ENCODE assay signal across 1 cellular context in genomic region chr12:9115731-9116689, GRCh38.
A peak's percentile ranks its signal among the peaks of the same experiment; 100 is the strongest.
TF ChIP-seq lines count a peak whose summit lies in the region.

Gene A2M (minus strand): TSS chr12:9115919. CDS start chr12:9115849, 70 bp downstream.

TF ChIP-seq in HepG2, 621 proteins besides CTCF, POLR2A, EP300 and RAD21 (continued from another document and continues in another):
- TF ChIP-seq FOSL2 (CRISPR knock-in tag; IDR thresholded peaks at IDR 0.05), result peak; percentile 63
- 0 out of 2 replicates have a peak, but pooled peaks have one; percentile 29 for TF ChIP-seq MYPOP (CRISPR knock-in tag; IDR thresholded peaks at IDR 0.05)
- no peak for TF ChIP-seq ZNF790 (CRISPR knock-in tag; IDR thresholded peaks at IDR 0.05; ENCODE audit: borderline replicate concordance)
- TF ChIP-seq GATAD2A (CRISPR knock-in tag; IDR thresholded peaks at IDR 0.05), result peak; percentile 91
- TF ChIP-seq IKZF5 (CRISPR knock-in tag; IDR thresholded peaks at IDR 0.05), result peak; percentile 97
- TF ChIP-seq ZNF615 (CRISPR knock-in tag; IDR thresholded peaks at IDR 0.05; ENCODE audit: borderline replicate concordance), result 0 out of 2 replicates have a peak, but pooled peaks have one; percentile 80
- peak; percentile 89 for TF ChIP-seq CREM (IDR thresholded peaks at IDR 0.05)
- no peak for TF ChIP-seq CREM (CRISPR knock-in tag; IDR thresholded peaks at IDR 0.05)
- TF ChIP-seq MAFF (IDR thresholded peaks at IDR 0.05; ENCODE audit: low read depth, low read length), result no peak
- no peak for TF ChIP-seq IKZF4 (CRISPR knock-in tag; IDR thresholded peaks at IDR 0.05; ENCODE audit: borderline replicate concordance, low read depth, not compliant biosample characterization)
- TF ChIP-seq ZFP1 (CRISPR knock-in tag; IDR thresholded peaks at IDR 0.05), result peak; percentile 56; the same call in 1 of the 2 replicates
- TF ChIP-seq ZNF121 (CRISPR knock-in tag; IDR thresholded peaks at IDR 0.05), result peak; percentile 49; the same call in 1 of the 2 replicates
- 0 out of 2 replicates have a peak, but pooled peaks have one; percentile 47 for TF ChIP-seq ZHX1 (CRISPR knock-in tag; IDR thresholded peaks at IDR 0.05; ENCODE audit: low read depth)
- TF ChIP-seq KMT2B (CRISPR knock-in tag; IDR thresholded peaks at IDR 0.05), result peak; percentile 37
- no peak for TF ChIP-seq KDM5B (CRISPR knock-in tag; IDR thresholded peaks at IDR 0.05; ENCODE audit: borderline replicate concordance)
- TF ChIP-seq ZNF589 (CRISPR knock-in tag; conservative IDR thresholded peaks at IDR 0.05), result 0 out of 2 replicates have a peak, but pooled peaks have one; percentile 45
- peak; percentile 61; the same call in 1 of the 2 replicates for TF ChIP-seq ZNF264 (CRISPR knock-in tag; IDR thresholded peaks at IDR 0.05)
- no peak for TF ChIP-seq U2AF1 (optimal IDR thresholded peaks at IDR 0.05; ENCODE audit: low read depth, low read length)
- TF ChIP-seq ZFP41 (CRISPR knock-in tag; IDR thresholded peaks at IDR 0.05; ENCODE audit: borderline replicate concordance), result no peak
- TF ChIP-seq POGZ (CRISPR knock-in tag; IDR thresholded peaks at IDR 0.05), result peak; percentile 73
- no peak for TF ChIP-seq ZNF775 (CRISPR knock-in tag; IDR thresholded peaks at IDR 0.05; ENCODE audit: borderline replicate concordance)
- no peak for TF ChIP-seq MBNL3 (CRISPR knock-in tag; conservative IDR thresholded peaks at IDR 0.05)
- TF ChIP-seq AFF4 (CRISPR knock-in tag; IDR thresholded peaks at IDR 0.05), result peak; percentile 100
- TF ChIP-seq ATF7-NPFF (CRISPR knock-in tag; IDR thresholded peaks at IDR 0.05; ENCODE audit: low read depth), result peak; percentile 60; the same call in 1 of the 2 replicates
- peak; percentile 57; the same call in 1 of the 2 replicates for TF ChIP-seq ZNF816 (CRISPR knock-in tag; IDR thresholded peaks at IDR 0.05; ENCODE audit: borderline replicate concordance)
- TF ChIP-seq RNF219 (CRISPR knock-in tag; IDR thresholded peaks at IDR 0.05), result peak; percentile 24; the same call in 1 of the 2 replicates
- no peak for TF ChIP-seq MEIS1 (CRISPR knock-in tag; IDR thresholded peaks at IDR 0.05; ENCODE audit: borderline replicate concordance)
- TF ChIP-seq MAX (IDR thresholded peaks at IDR 0.05), result no peak; the same call in 1 of the 2 replicates
- peak; percentile 40; the same call in 1 of the 2 replicates for TF ChIP-seq YEATS4 (CRISPR knock-in tag; IDR thresholded peaks at IDR 0.05; ENCODE audit: borderline replicate concordance)
- TF ChIP-seq ATF1 (CRISPR knock-in tag; IDR thresholded peaks at IDR 0.05), result peak; percentile 58; the same call in 1 of the 2 replicates
- no peak for TF ChIP-seq MAFG (CRISPR knock-in tag; IDR thresholded peaks at IDR 0.05)
- peak; percentile 65 for TF ChIP-seq HMG20B (CRISPR knock-in tag; conservative IDR thresholded peaks at IDR 0.05)
- TF ChIP-seq FOXP1 (IDR thresholded peaks at IDR 0.05), result no peak
- peak; percentile 92 for TF ChIP-seq FOXP1 (CRISPR knock-in tag; IDR thresholded peaks at IDR 0.05)
- TF ChIP-seq AHDC1 (CRISPR knock-in tag; IDR thresholded peaks at IDR 0.05; ENCODE audit: borderline replicate concordance), result peak; percentile 80; the same call in 1 of the 2 replicates
- TF ChIP-seq GLI4 (CRISPR knock-in tag; IDR thresholded peaks at IDR 0.05; ENCODE audit: borderline replicate concordance), result no peak
- no peak for TF ChIP-seq ARNT (IDR thresholded peaks at IDR 0.05)
- 0 out of 2 replicates have a peak, but pooled peaks have one; percentile 59 for TF ChIP-seq RELA (CRISPR knock-in tag; IDR thresholded peaks at IDR 0.05)
- TF ChIP-seq GPN1 (CRISPR knock-in tag; IDR thresholded peaks at IDR 0.05; ENCODE audit: borderline replicate concordance), result no peak
- peak; percentile 99 for TF ChIP-seq DRAP1 (CRISPR knock-in tag; IDR thresholded peaks at IDR 0.05)
- no peak for TF ChIP-seq NFIB (CRISPR knock-in tag; IDR thresholded peaks at IDR 0.05; ENCODE audit: borderline replicate concordance)
- peak; percentile 95 for TF ChIP-seq SIN3A (IDR thresholded peaks at IDR 0.05; ENCODE audit: borderline replicate concordance, low read depth, low read length)
- 0 out of 2 replicates have a peak, but pooled peaks have one; percentile 47 for TF ChIP-seq TFDP1 (CRISPR knock-in tag; IDR thresholded peaks at IDR 0.05; ENCODE audit: borderline replicate concordance)
- TF ChIP-seq KDM3A (CRISPR knock-in tag; IDR thresholded peaks at IDR 0.05; ENCODE audit: low read depth), result 0 out of 2 replicates have a peak, but pooled peaks have one; percentile 72
- peak; percentile 39; the same call in 1 of the 2 replicates for TF ChIP-seq MAF1 (CRISPR knock-in tag; IDR thresholded peaks at IDR 0.05; ENCODE audit: borderline replicate concordance)
- TF ChIP-seq SCMH1 (CRISPR knock-in tag; IDR thresholded peaks at IDR 0.05; ENCODE audit: borderline replicate concordance), result no peak
- TF ChIP-seq MED8 (CRISPR knock-in tag; IDR thresholded peaks at IDR 0.05; ENCODE audit: insufficient replicate concordance), result peak; percentile 80
